Comparison of ENCODE assay signal across 11 cellular contexts in genomic region chr5:172801184-172801671, GRCh38. TPM values are rescaled to one million over a fixed set of nuclear protein-coding genes. Genes with fewer than 3 reads are reported as not detected.
DNase-seq lines count a peak whose midpoint lies in the region; ATAC-seq and TF ChIP-seq lines count a peak whose summit lies in the region.
"Had no signal": no experiment of that assay in that cellular context is flagged by ENCODE, and none has a peak within 500 bp of the region (broad histone marks: within the 10 kb centered on the region; RNA-seq: fewer than 3 reads in every experiment).

No MANE protein-coding gene starts in this region.

- no peaks in the 10 kb centered on the region for H3K27me3 Mint-ChIP-seq in activated CD4-positive, alpha-beta memory T cell treated with anti-CD3 and anti-CD28 coated beads, Interleukin-2, amount 10 ng/mL, durations not matched to agents 7 days and 5 days

- POLR2A ChIA-PET in BJ (lab: Charles Lee) = interaction anchor here (0.6 kb wide), 1 partner anchor 68 kb away, joined by 8 read pairs; no protein-coding TSS in a partner anchor
- POLR2A ChIA-PET in Panc1 (lab: Charles Lee) = interaction anchor here (0.5 kb wide), 1 partner anchor 385 kb away, joined by 9 read pairs; no protein-coding TSS in a partner anchor
- POLR2A ChIA-PET in activated CD4-positive, alpha-beta memory T cell treated with anti-CD3 and anti-CD28 coated beads, Interleukin-2, amount 10 ng/mL, durations not matched to agents 7 days and 5 days (lab: Charles Lee) = no interaction called here

- BruUV-seq in Panc1 (replicated peaks; lab: Mats Ljungman, UMichigan) = no TSS peak

- H3K4me1 ChIP-seq in Panc1 (ENCODE audit: control insufficient read depth, insufficient read depth, low read length) (peaks cover 18% of the 10 kb centered on the region), esophagus (ENCODE audit: control insufficient read depth in 2 of 2, insufficient read depth in 2 of 2, low read length in 1 of 2) (peaks cover 6 to 14% of the 10 kb centered on the region in 2 donors)

- no peaks in the 10 kb centered on the region for H3K36me3 Mint-ChIP-seq in activated CD4-positive, alpha-beta memory T cell treated with anti-CD3 and anti-CD28 coated beads, Interleukin-2, amount 10 ng/mL, durations not matched to agents 7 days and 5 days (ENCODE audit: low read depth)

- H3K4me3 ChIP-seq in BJ (ENCODE audit: low read depth, low read length) (no peak overlapping the region), Panc1 (ENCODE audit: low read depth in 2 of 2, low read length in 2 of 2) (no peak overlapping the region), esophagus (ENCODE audit: low read depth in 1 of 2, low read length in 2 of 2) (no peak overlapping the region)

- 51 to 58% methylated on average over 4 of the region's 4 CpGs for WGBS in esophagus, 2 donors

- no peak; the same call in 1 of the 2 replicates for ATAC-seq in Panc1
- no peak for ATAC-seq in GM18870 (IDR thresholded peaks at IDR 0.05; ENCODE audit: unreplicated experiment)

- H3K27me3 ChIP-seq in BJ (ENCODE audit: control insufficient read depth, insufficient read depth, low read length) = no peaks in the 10 kb centered on the region
- H3K27me3 ChIP-seq in Panc1 (ENCODE audit: control insufficient read depth, insufficient read depth, low read length) = no peaks in the 10 kb centered on the region
- H3K27me3 ChIP-seq in esophagus (ENCODE audit: control insufficient read depth in 1 of 2, insufficient read depth in 2 of 2, low read length in 2 of 2) = no peaks in the 10 kb centered on the region

- DNase-seq in BJ (ENCODE audit: low read depth) (peak; percentile 94), Panc1 (ENCODE audit: low read depth, low spot score) (peak; percentile 70), non-pigmented ciliary epithelial cell (ENCODE audit: low read depth) (peak; percentile 91)
- DNase-seq in activated CD4-positive, alpha-beta memory T cell treated with anti-CD3 and anti-CD28 coated beads, Interleukin-2, amount 10 ng/mL, durations not matched to agents 7 days and 5 days = no peak
- DNase-seq in stimulated activated CD4-positive, alpha-beta T cell treated with anti-CD3 and anti-CD28 coated beads, Interleukin-4, amount 100 ng/mL, for 24 hours = no peak
- no peak for DNase-seq in stimulated activated CD4-positive, alpha-beta T cell treated with anti-CD3 and anti-CD28 coated beads, Interleukin-4, amount 100 ng/mL, for 4 hours
- DNase-seq: DMS53, kidney, NCI-H1105 treated with DMSO at 0.1 percent for 48 hours had no signal

- H3K4me1 Mint-ChIP-seq in activated CD4-positive, alpha-beta memory T cell treated with anti-CD3 and anti-CD28 coated beads, Interleukin-2, amount 10 ng/mL, durations not matched to agents 7 days and 5 days = peaks cover 9% of the 10 kb centered on the region

- no peaks in the 10 kb centered on the region for H3K9me3 ChIP-seq in Panc1 (ENCODE audit: control insufficient read depth, insufficient read depth, low read depth, low read length)
- H3K9me3 ChIP-seq in esophagus (ENCODE audit: control insufficient read depth in 2 of 2, insufficient read depth in 1 of 2, low read depth in 1 of 2, low read length in 1 of 2) = no peaks in the 10 kb centered on the region

- in situ Hi-C loops in Panc1 (cut with HindIII; ENCODE audit: low pct_unique_long_range_greater_than_20kb, low sequenced_read_pairs) = no loop called here

- TF ChIP-seq CTCF in BJ (IDR thresholded peaks at IDR 0.05; ENCODE audit: insufficient read depth, low read depth, low read length) = no peak
- TF ChIP-seq CTCF in Panc1 (IDR thresholded peaks at IDR 0.05) = no peak

- H3K9me3 Mint-ChIP-seq in activated CD4-positive, alpha-beta memory T cell treated with anti-CD3 and anti-CD28 coated beads, Interleukin-2, amount 10 ng/mL, durations not matched to agents 7 days and 5 days = no peaks in the 10 kb centered on the region

- intact Hi-C loops in Panc1 (cut with micrococcal nuclease; ENCODE audit: unreplicated experiment) = no loop called here

- peak overlapping the region; percentile 0; the same call in 1 of the 2 replicates for H3K27ac ChIP-seq in Panc1 (ENCODE audit: low read length)
- H3K27ac ChIP-seq in esophagus (ENCODE audit: low read depth in 2 of 2, low read length in 1 of 2) = peak overlapping the region; percentile 30 to 81

- H3K36me3 ChIP-seq in BJ (ENCODE audit: control insufficient read depth, insufficient read depth, low read length) (no peaks in the 10 kb centered on the region), Panc1 (ENCODE audit: control insufficient read depth, insufficient read depth, low read length) (no peaks in the 10 kb centered on the region), esophagus (ENCODE audit: control insufficient read depth in 2 of 2, insufficient read depth in 2 of 2, low read length in 1 of 2) (no peaks in the 10 kb centered on the region)

- H3K4me3 Mint-ChIP-seq in activated CD4-positive, alpha-beta memory T cell treated with anti-CD3 and anti-CD28 coated beads, Interleukin-2, amount 10 ng/mL, durations not matched to agents 7 days and 5 days = no peak overlapping the region

- CTCF ChIA-PET in BJ (lab: Yijun Ruan, JAX) = interaction anchor here (0.6 to 1.1 kb wide), 3 partner anchors 32 to 82 kb away, joined by 3 read pairs; no protein-coding TSS in a partner anchor
- CTCF ChIA-PET in Panc1 (lab: Charles Lee) = no interaction called here
- CTCF ChIA-PET in activated CD4-positive, alpha-beta memory T cell treated with anti-CD3 and anti-CD28 coated beads, Interleukin-2, amount 10 ng/mL, durations not matched to agents 7 days and 5 days (lab: Charles Lee) = no interaction called here

- no peak overlapping the region for H3K27ac Mint-ChIP-seq in activated CD4-positive, alpha-beta memory T cell treated with anti-CD3 and anti-CD28 coated beads, Interleukin-2, amount 10 ng/mL, durations not matched to agents 7 days and 5 days

RNA-seq across cellular contexts. Expression of gene DUSP1, which starts 30.2 kb away (rescaled TPM):
- 252 and 432 TPM in 2 replicates for polyA plus RNA-seq in BJ (2011; rRNA removed)
- polyA minus RNA-seq in BJ (2011; rRNA and poly(A)+ RNA removed) = 275 and 403 TPM in 2 replicates
- 79.9 TPM for total RNA-seq in Panc1 (2021; ENCODE audit: unreplicated experiment)
- 65.0 TPM for polyA plus RNA-seq in Panc1 (2012; ENCODE audit: insufficient read length)
- polyA plus RNA-seq in esophagus = 100 to 1,000 TPM in 1 of 2 donors, 10 to 100 TPM in 1; 90.4 to 129 TPM
- total RNA-seq in activated CD4-positive, alpha-beta memory T cell treated with anti-CD3 and anti-CD28 coated beads, Interleukin-2, amount 10 ng/mL, durations not matched to agents 7 days and 5 days = 10 to 100 TPM; 17.0 to 18.8 TPM

RNA-seq across cellular contexts. Expression of gene ERGIC1, which starts 32.8 kb away (rescaled TPM):
- polyA plus RNA-seq in BJ (2011; rRNA removed) (173 and 216 TPM in 2 replicates), esophagus (10 to 100 TPM; 45.2 to 47.1 TPM)
- 173 and 209 TPM in 2 replicates for polyA minus RNA-seq in BJ (2011; rRNA and poly(A)+ RNA removed)
- 206 TPM for total RNA-seq in Panc1 (2021; ENCODE audit: unreplicated experiment)
- 419 TPM for polyA plus RNA-seq in Panc1 (2012; ENCODE audit: insufficient read length)
- total RNA-seq in activated CD4-positive, alpha-beta memory T cell treated with anti-CD3 and anti-CD28 coated beads, Interleukin-2, amount 10 ng/mL, durations not matched to agents 7 days and 5 days = 10 to 100 TPM; 36.1 to 37.2 TPM

Comparison
In these comparisons a context has a peak if more than half of its experiments do, and no peak if none do; other contexts are left out.
1. DNase-seq: peak in BJ (single experiment), Panc1 (single experiment) and non-pigmented ciliary epithelial cell (single experiment); none in activated CD4-positive, alpha-beta memory T cell treated with anti-CD3 and anti-CD28 coated beads, Interleukin-2, amount 10 ng/mL, durations not matched to agents 7 days and 5 days (single experiment), stimulated activated CD4-positive, alpha-beta T cell treated with anti-CD3 and anti-CD28 coated beads, Interleukin-4, amount 100 ng/mL, for 24 hours (single experiment) and stimulated activated CD4-positive, alpha-beta T cell treated with anti-CD3 and anti-CD28 coated beads, Interleukin-4, amount 100 ng/mL, for 4 hours (0 of 2).